Comparison of ENCODE assay signal across 32 cellular contexts in the genomic region with DNA sequence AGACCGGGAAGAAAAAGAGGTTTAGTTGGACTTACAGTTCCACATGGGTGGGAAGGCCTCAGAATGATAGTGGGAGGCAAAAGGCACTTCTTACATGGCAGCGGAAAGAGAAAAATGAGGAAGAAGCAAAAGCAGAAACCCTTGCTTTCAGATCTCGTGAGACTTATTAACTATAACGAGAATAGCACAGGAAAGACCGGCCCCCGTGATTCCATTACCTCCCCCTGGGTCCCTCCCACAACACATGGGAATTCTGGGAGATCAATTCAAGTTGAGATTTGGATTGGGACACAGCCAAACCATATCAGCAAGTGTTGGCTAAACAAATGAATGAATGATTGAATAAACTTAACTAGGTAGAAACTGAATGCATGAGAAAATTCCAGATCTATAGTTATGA.
"Had no signal": no experiment of that assay in that cellular context is flagged by ENCODE, and none has a peak within 500 bp of the region (broad histone marks: within the 10 kb centered on the region; RNA-seq: fewer than 3 reads in every experiment).

No MANE protein-coding gene starts in this region.

- H2AFZ ChIP-seq: PC-9 had no signal

- H3K9me3 ChIP-seq: ascending aorta, MG63 had no signal

- H3K4me1 ChIP-seq: ascending aorta had no signal

- H3K4me2 ChIP-seq: PC-9 had no signal

- DNase-seq: activated CD4-positive, alpha-beta T cell treated with anti-CD3 and anti-CD28 coated beads, Interleukin-2, amount 10 ng/mL, durations not matched to agents 24 days and 14 days; activated CD4-positive, alpha-beta T cell treated with anti-CD3 and anti-CD28 coated beads, Interleukin-2, amount 50 U/mL, for 4 hours; activated CD8-positive, alpha-beta T cell treated with anti-CD3 and anti-CD28 coated beads for 36 hours; activated effector memory CD4-positive, alpha-beta T cell treated with anti-CD3 and anti-CD28 coated beads, Interleukin-2, amount 50 U/mL, for 16 hours; activated naive CD4-positive, alpha-beta T cell; activated naive CD4-positive, alpha-beta T cell treated with anti-CD3 and anti-CD28 coated beads, Interleukin-2, amount 50 U/mL, for 16 hours; activated naive CD8-positive, alpha-beta T cell treated with anti-CD3 and anti-CD28 coated beads for 36 hours; activated T-cell treated with anti-CD3 and anti-CD28 coated beads, Interleukin-2, amount 50 U/mL, for 1 hour; activated T-cell treated with anti-CD3 and anti-CD28 coated beads, Interleukin-2, amount 50 U/mL, for 72 hours; amniotic stem cell; Kasumi-1; KBM-7; MG63; NCI-H1048; NCI-H1105 treated with DMSO at 0.1 percent for 48 hours; NCI-H1436; NCI-H1694; NCI-H1930; NCI-H2081 treated with DMSO at 0.1 percent for 48 hours; NCI-H345; NCI-H524 treated with DMSO at 0.1 percent for 48 hours; PC-9; SIG-M5; SW 1271; T-helper 1 cell; T1000 had no signal

- H3K27me3 ChIP-seq: ascending aorta, cardiac muscle cell, MG63 had no signal

- H3K4me3 ChIP-seq: ascending aorta, cardiac muscle cell, MG63, PC-9 had no signal

- H3K27ac ChIP-seq: ascending aorta, cardiac muscle cell, PC-9, RWPE1 had no signal

- H3K36me3 ChIP-seq: ascending aorta, cardiac muscle cell, MG63 had no signal

- ATAC-seq: activated CD8-positive, alpha-beta T cell treated with anti-CD3 and anti-CD28 coated beads for 36 hours; activated T-cell treated with anti-CD3 and anti-CD28 coated beads, Interleukin-2, amount 50 U/mL, for 72 hours; activated T-helper 17 cell treated with anti-CD3 and anti-CD28 coated beads, Interleukin-2, amount 50 U/mL, for 72 hours; Right ventricle myocardium inferior; SK-N-SH treated with all-trans-retinoic acid at 6 μM for 48 hours had no signal
